33 cellular contexts compared by ENCODE assay signal in genomic region chr21:46366091-46366490, GRCh38.
"Had no signal": no experiment of that assay in that cellular context is flagged by ENCODE, and none has a peak within 500 bp of the region (broad histone marks: within the 10 kb centered on the region; RNA-seq: fewer than 3 reads in every experiment).

No MANE protein-coding gene starts in this region.

- ATAC-seq: activated CD8-positive, alpha-beta memory T cell treated with anti-CD3 and anti-CD28 coated beads, Interleukin-2, amount 10 ng/mL, durations not matched to agents 7 days and 5 days; activated CD8-positive, alpha-beta T cell treated with anti-CD3 and anti-CD28 coated beads, Interleukin-2, amount 10 ng/mL, durations not matched to agents 7 days and 5 days; activated naive CD8-positive, alpha-beta T cell treated with anti-CD3 and anti-CD28 coated beads, Interleukin-2, amount 50 U/mL, for 24 hours; body of pancreas; esophagus mucosa; heart left ventricle had no signal

- H3K27me3 ChIP-seq: adrenal gland, body of pancreas, cardiac muscle cell, dorsolateral prefrontal cortex, heart left ventricle had no signal

- H3K27me3 Mint-ChIP-seq: activated CD4-positive, alpha-beta memory T cell treated with anti-CD3 and anti-CD28 coated beads for 36 hours; activated CD8-positive, alpha-beta memory T cell treated with anti-CD3 and anti-CD28 coated beads, Interleukin-2, amount 10 ng/mL, durations not matched to agents 7 days and 5 days; activated naive CD4-positive, alpha-beta T cell treated with anti-CD3 and anti-CD28 coated beads, Interleukin-2, amount 50 U/mL, for 24 hours; activated naive CD8-positive, alpha-beta T cell treated with anti-CD3 and anti-CD28 coated beads for 36 hours; activated naive CD8-positive, alpha-beta T cell treated with anti-CD3 and anti-CD28 coated beads, Interleukin-2, amount 50 U/mL, for 24 hours; central memory CD8-positive, alpha-beta T cell; dendritic cell treated with granulocyte-macrophage colony-stimulating factor and Interleukin-4, amounts not matched to agents 40 ng/mL and 50 ng/mL, for 4 days had no signal

- H3K4me1 Mint-ChIP-seq: endodermal cell had no signal

- H3K27ac ChIP-seq: adrenal gland, body of pancreas, cardiac muscle cell, coronary artery, dorsolateral prefrontal cortex, heart left ventricle had no signal

- H3K9me3 ChIP-seq: adrenal gland, body of pancreas, heart left ventricle had no signal

- H3K27ac Mint-ChIP-seq: activated CD4-positive, alpha-beta memory T cell treated with anti-CD3 and anti-CD28 coated beads for 36 hours; activated CD8-positive, alpha-beta memory T cell treated with anti-CD3 and anti-CD28 coated beads, Interleukin-2, amount 10 ng/mL, durations not matched to agents 7 days and 5 days; activated CD8-positive, alpha-beta T cell treated with anti-CD3 and anti-CD28 coated beads, Interleukin-2, amount 10 ng/mL, durations not matched to agents 7 days and 5 days; activated naive CD4-positive, alpha-beta T cell treated with anti-CD3 and anti-CD28 coated beads for 36 hours; activated naive CD4-positive, alpha-beta T cell treated with anti-CD3 and anti-CD28 coated beads, Interleukin-2, amount 50 U/mL, for 24 hours; activated naive CD8-positive, alpha-beta T cell treated with anti-CD3 and anti-CD28 coated beads for 36 hours; activated naive CD8-positive, alpha-beta T cell treated with anti-CD3 and anti-CD28 coated beads, Interleukin-2, amount 50 U/mL, for 24 hours; activated T-helper 1 cell treated with anti-CD3 and anti-CD28 coated beads, Interleukin-12 subunit alpha, Interleukin-12 subunit beta, Interleukin-2, Interleukin-4 antibody, amounts not matched to agents 30 ng/mL and 10 ng/mL and 1 ng/mL, durations not matched to agents 14 hours and 24 hours and 36 hours; activated T-helper 2 cell treated with anti-CD3 and anti-CD28 coated beads, Interferon-gamma antibody, Interleukin-2, Interleukin-4, amounts not matched to agents 10 μg/mL and 5 μg/mL and 100 μg/mL, durations not matched to agents 14 hours and 24 hours and 36 hours; dendritic cell treated with granulocyte-macrophage colony-stimulating factor and Interleukin-4, amounts not matched to agents 40 ng/mL and 50 ng/mL, for 4 days; endodermal cell had no signal

- H3K4me1 ChIP-seq: body of pancreas had no signal

- FAIRE-seq: frontal cortex had no signal

- H3K9me3 Mint-ChIP-seq: activated CD4-positive, alpha-beta memory T cell treated with anti-CD3 and anti-CD28 coated beads for 36 hours; activated naive CD4-positive, alpha-beta T cell treated with anti-CD3 and anti-CD28 coated beads for 36 hours; activated naive CD4-positive, alpha-beta T cell treated with anti-CD3 and anti-CD28 coated beads, Interleukin-2, amount 50 U/mL, for 24 hours; activated naive CD8-positive, alpha-beta T cell treated with anti-CD3 and anti-CD28 coated beads for 36 hours; activated naive CD8-positive, alpha-beta T cell treated with anti-CD3 and anti-CD28 coated beads, Interleukin-2, amount 50 U/mL, for 24 hours; activated T-helper 1 cell treated with anti-CD3 and anti-CD28 coated beads, Interleukin-12 subunit alpha, Interleukin-12 subunit beta, Interleukin-2, Interleukin-4 antibody, amounts not matched to agents 30 ng/mL and 10 ng/mL and 1 ng/mL, durations not matched to agents 14 hours and 24 hours and 36 hours; activated T-helper 2 cell treated with anti-CD3 and anti-CD28 coated beads, Interferon-gamma antibody, Interleukin-2, Interleukin-4, amounts not matched to agents 10 μg/mL and 5 μg/mL and 100 μg/mL, durations not matched to agents 14 hours and 24 hours and 36 hours; central memory CD8-positive, alpha-beta T cell; dendritic cell treated with granulocyte-macrophage colony-stimulating factor and Interleukin-4, amounts not matched to agents 40 ng/mL and 50 ng/mL, for 4 days; endodermal cell had no signal

- H3K4me3 ChIP-seq: adrenal gland, body of pancreas, cardiac muscle cell, coronary artery, dorsolateral prefrontal cortex, heart left ventricle had no signal

- H3K4me3 Mint-ChIP-seq: activated CD4-positive, alpha-beta memory T cell treated with anti-CD3 and anti-CD28 coated beads for 36 hours; activated CD8-positive, alpha-beta memory T cell treated with anti-CD3 and anti-CD28 coated beads, Interleukin-2, amount 10 ng/mL, durations not matched to agents 7 days and 5 days; activated CD8-positive, alpha-beta T cell treated with anti-CD3 and anti-CD28 coated beads, Interleukin-2, amount 10 ng/mL, durations not matched to agents 7 days and 5 days; activated naive CD4-positive, alpha-beta T cell treated with anti-CD3 and anti-CD28 coated beads for 36 hours; activated naive CD4-positive, alpha-beta T cell treated with anti-CD3 and anti-CD28 coated beads, Interleukin-2, amount 50 U/mL, for 24 hours; activated naive CD8-positive, alpha-beta T cell treated with anti-CD3 and anti-CD28 coated beads for 36 hours; activated naive CD8-positive, alpha-beta T cell treated with anti-CD3 and anti-CD28 coated beads, Interleukin-2, amount 50 U/mL, for 24 hours; activated T-helper 1 cell treated with anti-CD3 and anti-CD28 coated beads, Interleukin-12 subunit alpha, Interleukin-12 subunit beta, Interleukin-2, Interleukin-4 antibody, amounts not matched to agents 30 ng/mL and 10 ng/mL and 1 ng/mL, durations not matched to agents 14 hours and 24 hours and 36 hours; central memory CD8-positive, alpha-beta T cell; dendritic cell treated with granulocyte-macrophage colony-stimulating factor and Interleukin-4, amounts not matched to agents 40 ng/mL and 50 ng/mL, for 4 days; endodermal cell had no signal

- DNase-seq: activated CD4-positive, alpha-beta memory T cell treated with anti-CD3 and anti-CD28 coated beads for 36 hours; activated CD4-positive, alpha-beta T cell treated with anti-CD3 and anti-CD28 coated beads for 1 hour; activated CD4-positive, alpha-beta T cell treated with anti-CD3 and anti-CD28 coated beads for 4 hours; activated CD4-positive, alpha-beta T cell treated with anti-CD3 and anti-CD28 coated beads, Interleukin-2, amount 50 U/mL, for 1 hour; activated CD8-positive, alpha-beta memory T cell treated with anti-CD3 and anti-CD28 coated beads, Interleukin-2, amount 10 ng/mL, durations not matched to agents 7 days and 5 days; activated CD8-positive, alpha-beta memory T cell treated with anti-CD3 and anti-CD28 coated beads, Interleukin-2, amount 50 U/mL, for 4 hours; activated CD8-positive, alpha-beta T cell treated with anti-CD3 and anti-CD28 coated beads, Interleukin-2, amount 10 ng/mL, durations not matched to agents 7 days and 5 days; activated effector memory CD4-positive, alpha-beta T cell treated with anti-CD3 and anti-CD28 coated beads, Interleukin-2, amount 50 U/mL, for 16 hours; activated naive CD4-positive, alpha-beta T cell treated with anti-CD3 and anti-CD28 coated beads for 36 hours; activated naive CD8-positive, alpha-beta T cell treated with anti-CD3 and anti-CD28 coated beads for 36 hours; activated naive CD8-positive, alpha-beta T cell treated with anti-CD3 and anti-CD28 coated beads, Interleukin-2, amount 50 U/mL, for 24 hours; activated T-cell treated with anti-CD3 and anti-CD28 coated beads, Interleukin-2, amount 50 U/mL, for 1 hour; activated T-cell treated with anti-CD3 and anti-CD28 coated beads, Interleukin-2, amount 50 U/mL, for 48 hours; adrenal gland; amygdala; aorta; body of pancreas; dorsolateral prefrontal cortex; effector memory CD4-positive, alpha-beta T cell; endodermal cell; foreskin fibroblast; glutamatergic neuron; heart left ventricle; T-helper 2 cell had no signal
